ENCODE assay signal across 31 cellular contexts in genomic region chr7:43823941-43824340, GRCh38.
"Had no signal": no experiment of that assay in that cellular context is flagged by ENCODE, and none has a peak within 500 bp of the region (broad histone marks: within the 10 kb centered on the region; RNA-seq: fewer than 3 reads in every experiment).

No MANE protein-coding gene starts in this region.

- H3K36me3 ChIP-seq: ascending aorta, SJCRH30 had no signal

- H3K27ac ChIP-seq: ascending aorta, body of pancreas, SJCRH30, VCaP had no signal

- H3K9me3 ChIP-seq: ascending aorta, body of pancreas, SJCRH30 had no signal

- H3K4me1 ChIP-seq: ascending aorta, body of pancreas, SJCRH30 had no signal

- H3K4me3 ChIP-seq: ascending aorta, body of pancreas, SJCRH30 had no signal

- DNase-seq: activated CD4-positive, alpha-beta memory T cell treated with anti-CD3 and anti-CD28 coated beads for 36 hours; activated CD4-positive, alpha-beta T cell treated with anti-CD3 and anti-CD28 coated beads, Interleukin-2, amount 10 ng/mL, durations not matched to agents 7 days and 5 days; activated CD4-positive, CD25-positive, alpha-beta regulatory T cell; activated CD8-positive, alpha-beta memory T cell treated with anti-CD3 and anti-CD28 coated beads for 24 hours; activated effector memory CD4-positive, alpha-beta T cell treated with anti-CD3 and anti-CD28 coated beads, Interleukin-2, amount 50 U/mL, for 16 hours; activated naive CD4-positive, alpha-beta T cell treated with Interleukin-2 at 50 U/mL for 16 hours; activated naive CD8-positive, alpha-beta T cell treated with anti-CD3 and anti-CD28 coated beads, Interleukin-2, amount 50 U/mL, for 24 hours; activated T-cell treated with anti-CD3 and anti-CD28 coated beads, Interleukin-2, amount 50 U/mL, for 4 hours; amniotic stem cell; body of pancreas; central memory CD4-positive, alpha-beta T cell; KG1; NCI-H1092 treated with DMSO at 0.1 percent for 48 hours; NCI-H1417 treated with DMSO at 0.1 percent for 48 hours; NCI-H1694; NCI-H2029; NCI-H2107; NCI-H2171 treated with DMSO at 0.1 percent for 48 hours; NCI-H226; NCI-H510A; NCI-H526 treated with DMSO at 0.1 percent for 48 hours; NCI-H82; NK-92 treated with Interleukin-12 subunit alpha and Interleukin-12 subunit beta, amount 100 ng/mL, for 24 hours; Right ventricle myocardium superior; RPMI8226; SJCRH30; T-helper 17 cell; T-helper 9 cell had no signal

- ATAC-seq: activated naive CD4-positive, alpha-beta T cell treated with anti-CD3 and anti-CD28 coated beads, Interleukin-2, amount 50 U/mL, for 72 hours; activated naive CD8-positive, alpha-beta T cell treated with anti-CD3 and anti-CD28 coated beads, Interleukin-2, amount 50 U/mL, for 24 hours; activated T-cell treated with anti-CD3 and anti-CD28 coated beads, Interleukin-2, amount 50 U/mL, for 4 hours; body of pancreas; T-helper 17 cell had no signal

- H3K27me3 ChIP-seq: ascending aorta, body of pancreas had no signal
